In the genomic region with DNA sequence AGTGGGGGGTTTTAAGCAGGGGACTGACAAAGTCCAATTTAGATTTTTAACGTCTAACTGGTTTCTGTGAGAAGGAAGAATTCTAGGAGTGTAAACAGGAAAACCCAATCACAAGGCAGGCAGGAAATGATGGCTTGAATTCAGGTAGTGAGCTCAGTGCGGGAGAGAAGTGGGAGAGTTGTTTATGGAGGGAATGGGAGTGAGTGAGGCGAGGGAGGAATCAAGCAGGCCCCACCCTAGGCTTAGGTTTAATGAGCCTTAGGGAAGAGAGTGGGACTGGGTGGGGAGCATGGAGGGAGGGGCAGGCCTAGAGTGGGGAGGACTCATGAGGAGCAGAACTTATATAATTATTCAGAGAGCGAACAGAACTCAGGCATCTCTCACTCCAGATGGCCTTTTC, we compare ENCODE assay signal across 24 cellular contexts. TPM values are rescaled to one million over a fixed set of nuclear protein-coding genes. Genes with fewer than 3 reads are reported as not detected.
DNase-seq lines count a peak whose midpoint lies in the region; ATAC-seq and TF ChIP-seq lines count a peak whose summit lies in the region.
"Had no signal": no experiment of that assay in that cellular context is flagged by ENCODE, and none has a peak within 500 bp of the region (broad histone marks: within the 10 kb centered on the region; RNA-seq: fewer than 3 reads in every experiment).

No MANE protein-coding gene starts in this region.

- no peak for TF ChIP-seq POLR2A in body of pancreas (IDR thresholded peaks at IDR 0.05)

- H3K36me3 ChIP-seq in body of pancreas (replicated peaks in 1 of 2; ENCODE audit: insufficient read depth in 1 of 2, low read depth in 2 of 2) = no peaks in the 10 kb centered on the region
- H3K36me3 ChIP-seq: esophagus muscularis mucosa, thoracic aorta had no signal

- no peaks in the 10 kb centered on the region for H3K9me3 Mint-ChIP-seq in T-helper 1 cell treated with Interleukin-12 subunit alpha and Interleukin-12 subunit beta and Interleukin-4 antibody, amounts not matched to agents 30 μg/mL and 1 μg/mL, for 36 hours
- no peaks in the 10 kb centered on the region for H3K9me3 Mint-ChIP-seq in T-cell
- no peaks in the 10 kb centered on the region for H3K9me3 Mint-ChIP-seq in naive thymus-derived CD8-positive, alpha-beta T cell
- H3K9me3 Mint-ChIP-seq: GM23338; stimulated activated naive B cell treated with anti-CD40 and anti-IgM and Interleukin-4, amounts not matched to agents 10 μg/mL and 1 μg/mL and 100 μg/mL, for 72 hours had no signal

- no peak overlapping the region for H3K4me3 Mint-ChIP-seq in T-helper 1 cell treated with Interleukin-12 subunit alpha and Interleukin-12 subunit beta and Interleukin-4 antibody, amounts not matched to agents 30 μg/mL and 1 μg/mL, for 36 hours
- H3K4me3 Mint-ChIP-seq in T-cell = peak overlapping the region in 1 of 3 donors; percentile 77
- H3K4me3 Mint-ChIP-seq in naive thymus-derived CD8-positive, alpha-beta T cell = peak overlapping the region in 7 of 10 donors; percentile 14 to 63 (median 53)
- H3K4me3 Mint-ChIP-seq: GM23338; stimulated activated naive B cell treated with anti-CD40 and anti-IgM and Interleukin-4, amounts not matched to agents 10 μg/mL and 1 μg/mL and 100 μg/mL, for 72 hours had no signal

- TF ChIP-seq CTCF in body of pancreas (IDR thresholded peaks at IDR 0.05) = no peak

- H3K36me3 Mint-ChIP-seq in T-helper 1 cell treated with Interleukin-12 subunit alpha and Interleukin-12 subunit beta and Interleukin-4 antibody, amounts not matched to agents 30 μg/mL and 1 μg/mL, for 36 hours (ENCODE audit: low read depth) = peaks cover 4% of the 10 kb centered on the region
- peaks cover 30% of the 10 kb centered on the region for H3K36me3 Mint-ChIP-seq in T-cell
- H3K36me3 Mint-ChIP-seq in naive thymus-derived CD8-positive, alpha-beta T cell = peaks cover 6 to 49% (median 21%) of the 10 kb centered on the region in 3 donors
- H3K36me3 Mint-ChIP-seq: stimulated activated naive B cell treated with anti-CD40 and anti-IgM and Interleukin-4, amounts not matched to agents 10 μg/mL and 1 μg/mL and 100 μg/mL, for 72 hours had no signal

- no peak overlapping the region for H3K27ac ChIP-seq in body of pancreas
- H3K27ac ChIP-seq: esophagus muscularis mucosa, KMS-11, thoracic aorta had no signal

- peaks cover 12% of the 10 kb centered on the region for H3K4me1 Mint-ChIP-seq in T-helper 1 cell treated with Interleukin-12 subunit alpha and Interleukin-12 subunit beta and Interleukin-4 antibody, amounts not matched to agents 30 μg/mL and 1 μg/mL, for 36 hours (ENCODE audit: low read depth)
- peaks cover 39 to 56% (median 41%) of the 10 kb centered on the region in 3 donors for H3K4me1 Mint-ChIP-seq in T-cell
- H3K4me1 Mint-ChIP-seq in naive thymus-derived CD8-positive, alpha-beta T cell = peaks cover 23 to 55% (median 41%) of the 10 kb centered on the region in 4 donors
- H3K4me1 Mint-ChIP-seq: GM23338 had no signal

- intact Hi-C loops in body of pancreas (cut with DNase I) = no loop called here

- POLR2A ChIA-PET in T-cell (lab: Charles Lee) = no interaction called here
- POLR2A ChIA-PET in naive thymus-derived CD8-positive, alpha-beta T cell (lab: Charles Lee) = interaction anchor here (1.1 to 1.3 kb wide), 2 partner anchors 12 to 15 kb away, joined by 3 to 5 read pairs; no protein-coding TSS in a partner anchor

- no peaks in the 10 kb centered on the region for H3K27me3 Mint-ChIP-seq in T-helper 1 cell treated with Interleukin-12 subunit alpha and Interleukin-12 subunit beta and Interleukin-4 antibody, amounts not matched to agents 30 μg/mL and 1 μg/mL, for 36 hours (ENCODE audit: low read depth)
- H3K27me3 Mint-ChIP-seq in T-cell = no peaks in the 10 kb centered on the region
- no peaks in the 10 kb centered on the region for H3K27me3 Mint-ChIP-seq in naive thymus-derived CD8-positive, alpha-beta T cell
- H3K27me3 Mint-ChIP-seq: stimulated activated naive B cell treated with anti-CD40 and anti-IgM and Interleukin-4, amounts not matched to agents 10 μg/mL and 1 μg/mL and 100 μg/mL, for 72 hours had no signal

- peak overlapping the region; percentile 1 for H3K27ac Mint-ChIP-seq in T-helper 1 cell treated with Interleukin-12 subunit alpha and Interleukin-12 subunit beta and Interleukin-4 antibody, amounts not matched to agents 30 μg/mL and 1 μg/mL, for 36 hours
- H3K27ac Mint-ChIP-seq in T-cell = peak overlapping the region; percentile 96 to 97
- peak overlapping the region; percentile 79 to 95 (median 90) for H3K27ac Mint-ChIP-seq in naive thymus-derived CD8-positive, alpha-beta T cell
- H3K27ac Mint-ChIP-seq: GM23338; stimulated activated naive B cell treated with anti-CD40 and anti-IgM and Interleukin-4, amounts not matched to agents 10 μg/mL and 1 μg/mL and 100 μg/mL, for 72 hours had no signal

- no peak for DNase-seq in T-helper 1 cell
- no peak for DNase-seq in T-cell
- peak; percentile 48 for DNase-seq in dermis blood vessel endothelial cell
- no peak for DNase-seq in naive thymus-derived CD8-positive, alpha-beta T cell
- no peak for DNase-seq in stimulated activated naive CD4-positive, alpha-beta T cell (lab: John Stamatoyannopoulos, UW)
- DNase-seq in body of pancreas = no peak
- no peak for DNase-seq in dedifferentiated amniotic fluid mesenchymal stem cell (ENCODE audit: extremely low spot score)
- DNase-seq: 8988T; activated CD4-positive, alpha-beta T cell treated with anti-CD3 and anti-CD28 coated beads for 1 hour; activated CD8-positive, alpha-beta memory T cell treated with anti-CD3 and anti-CD28 coated beads, Interleukin-2, amount 50 U/mL, for 48 hours; activated gamma-delta T cell treated with Interleukin-2 at 50 U/mL for 16 hours; effector CD4-positive, alpha-beta T cell; mammary epithelial cell; MV-4-11; NCI-H1694; NCI-H82; OCI-M1; small intestine; stimulated activated naive B cell treated with anti-CD40 and anti-IgM and Interleukin-4, amounts not matched to agents 10 μg/mL and 1 μg/mL and 100 μg/mL, for 72 hours had no signal

- no peak overlapping the region for H3K4me3 ChIP-seq in body of pancreas
- H3K4me3 ChIP-seq: esophagus muscularis mucosa, GM23338, thoracic aorta had no signal

- H3K4me1 ChIP-seq in body of pancreas = no peaks in the 10 kb centered on the region

- H3K9me3 ChIP-seq in body of pancreas = no peaks in the 10 kb centered on the region
- H3K9me3 ChIP-seq: esophagus muscularis mucosa, thoracic aorta had no signal

- WGBS in body of pancreas, 2 donors = 66 to 83% methylated on average over 4 of the region's 4 CpGs

- ATAC-seq in T-cell (replicated peaks in 1 of 4) = no peak
- no peak for ATAC-seq in naive thymus-derived CD8-positive, alpha-beta T cell
- ATAC-seq in body of pancreas = no peak
- ATAC-seq: GM23338 had no signal

- CTCF ChIA-PET in T-cell (lab: Charles Lee) = interaction anchor here (0.6 to 1.5 kb wide), 3 partner anchors 14 to 29 kb away, joined by 3 to 5 read pairs (median 4); a partner anchor contains a TSS

- no peaks in the 10 kb centered on the region for H3K27me3 ChIP-seq in body of pancreas
- H3K27me3 ChIP-seq: esophagus muscularis mucosa had no signal

RNA-seq across cellular contexts. Expression of a gene that starts 17.9 kb away (rescaled TPM):
- 10 to 100 TPM; 68.0 to 92.4 (median 76.1) TPM for total RNA-seq in T-cell
- 0.23 and 0.85 TPM in 2 replicates for total RNA-seq in dermis blood vessel endothelial cell
- total RNA-seq in naive thymus-derived CD8-positive, alpha-beta T cell = 100 to 1,000 TPM; 122 TPM
- polyA plus RNA-seq in naive thymus-derived CD8-positive, alpha-beta T cell = 10 to 100 TPM; 16.2 to 40.3 (median 28.8) TPM
- 10 to 100 TPM in 1 of 2 donors, under 1 TPM in 1; 0.99 to 10.6 TPM for total RNA-seq in body of pancreas

Comparison
In these comparisons a context has a peak if more than half of its experiments do, and no peak if none do; other contexts are left out.
1. H3K27ac Mint-ChIP-seq: peak in every context shown above with its lines; median percentile 96 in T-cell; 90 in naive thymus-derived CD8-positive, alpha-beta T cell; 1 in T-helper 1 cell treated with Interleukin-12 subunit alpha and Interleukin-12 subunit beta and Interleukin-4 antibody, amounts not matched to agents 30 μg/mL and 1 μg/mL, for 36 hours.
2. RNA of a gene that starts 17.9 kb away (total RNA-seq): 122 TPM in naive thymus-derived CD8-positive, alpha-beta T cell and 68.0 to 92.4 TPM in T-cell; 0.99 to 10.6 TPM in body of pancreas and 0.23 to 0.85 TPM in dermis blood vessel endothelial cell; every median in the first group is over 4 times any median in the second.